Comparison of ENCODE assay signal across 16 cellular contexts in the genomic region with DNA sequence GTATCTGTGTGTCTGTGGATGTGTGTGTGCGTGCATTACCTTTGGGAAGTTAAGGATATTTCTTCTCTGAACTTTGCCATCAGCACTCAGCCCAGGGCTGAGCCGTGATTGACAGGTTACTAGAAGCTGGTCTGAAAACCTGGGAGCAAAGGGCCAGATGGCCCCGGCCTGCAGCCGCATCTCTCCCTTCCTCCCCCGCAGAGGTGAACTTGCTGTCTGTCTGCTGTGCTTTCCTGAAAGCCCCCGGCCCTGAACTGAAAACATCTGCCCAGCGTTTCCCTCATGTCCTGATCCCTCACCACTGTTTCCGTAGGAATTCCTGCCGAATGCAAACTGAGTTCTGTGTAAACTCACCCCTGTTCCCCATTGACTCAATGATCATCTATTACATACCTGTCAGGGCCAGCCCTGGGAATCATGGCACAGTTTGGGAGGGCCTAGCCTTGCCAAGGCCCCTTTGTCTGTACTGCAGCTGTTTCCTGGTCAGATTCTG. TPM values are rescaled to one million over a fixed set of nuclear protein-coding genes. Genes with fewer than 3 reads are reported as not detected.
"Had no signal": no experiment of that assay in that cellular context is flagged by ENCODE, and none has a peak within 500 bp of the region (broad histone marks: within the 10 kb centered on the region; RNA-seq: fewer than 3 reads in every experiment).

No MANE protein-coding gene starts in this region.

- DNase-seq: activated CD4-positive, alpha-beta T cell treated with anti-CD3 and anti-CD28 coated beads, Interleukin-2, amount 10 ng/mL, durations not matched to agents 24 days and 14 days; activated CD4-positive, CD25-positive, alpha-beta regulatory T cell; activated CD8-positive, alpha-beta T cell treated with anti-CD3 and anti-CD28 coated beads for 36 hours; activated naive CD4-positive, alpha-beta T cell treated with anti-CD3 and anti-CD28 coated beads for 36 hours; activated T-cell treated with anti-CD3 and anti-CD28 coated beads, Interleukin-2, amount 50 U/mL, for 1 hour; body of pancreas; central memory CD4-positive, alpha-beta T cell; head of caudate nucleus; kidney glomerular epithelial cell; mesenchymal stem cell; naive thymus-derived CD4-positive, alpha-beta T cell; transverse colon had no signal

- H3K9me3 ChIP-seq: body of pancreas, prostate gland, right atrium auricular region, transverse colon, vagina had no signal

- H3K4me1 ChIP-seq: body of pancreas, right atrium auricular region, transverse colon, vagina had no signal

- H3K27ac ChIP-seq: body of pancreas, neural progenitor cell, prostate gland, right atrium auricular region, transverse colon, vagina had no signal

- H3K27me3 ChIP-seq: body of pancreas, neural progenitor cell, right atrium auricular region, transverse colon, vagina had no signal

- H3K4me3 ChIP-seq: body of pancreas, neural progenitor cell, prostate gland, right atrium auricular region, transverse colon, vagina had no signal

- H3K9ac ChIP-seq: neural progenitor cell had no signal

- H3K36me3 ChIP-seq: neural progenitor cell, prostate gland, right atrium auricular region, transverse colon, vagina had no signal

- ATAC-seq: activated CD8-positive, alpha-beta T cell treated with anti-CD3 and anti-CD28 coated beads for 36 hours; body of pancreas had no signal

RNA-seq across cellular contexts. Expression of gene MYCN, which starts 45.8 kb away (rescaled TPM):
- polyA plus RNA-seq: naive thymus-derived CD4-positive, alpha-beta T cell had no signal
